Comparison of ENCODE assay signal across 8 cellular contexts in genomic region chr1:46198026-46198826, GRCh38.
A peak's percentile ranks its signal among the peaks of the same experiment; 100 is the strongest.
DNase-seq lines count a peak whose midpoint lies in the region; ATAC-seq lines count a peak whose summit lies in the region.

Gene POMGNT1 (minus strand): TSS chr1:46198434. CDS start chr1:46197821, 613 bp downstream.

- peak; percentile 85 for ATAC-seq in HG02763 (IDR thresholded peaks at IDR 0.05; ENCODE audit: unreplicated experiment)
- ATAC-seq in activated CD4-positive, CD25-positive, alpha-beta regulatory T cell treated with anti-CD3 and anti-CD28 coated beads, Interleukin-2, amount 50 U/mL, for 24 hours: peak; percentile 96 to 98

- peak; percentile 72 for DNase-seq in NCI-H82 (lab: John Stamatoyannopoulos, UW)
- no peak for DNase-seq in NCI-H82 treated with DMSO at 0.1 percent for 48 hours (lab: John Stamatoyannopoulos, UW; ENCODE audit: unreplicated experiment)
- peak; percentile 49 for DNase-seq in NCI-H2029 treated with DMSO at 0.1 percent for 48 hours (lab: John Stamatoyannopoulos, UW)
- DNase-seq in cerebellar cortex (ENCODE audit: low spot score): peak; percentile 63
- DNase-seq in kidney tubule cell (ENCODE audit: low spot score): peak; percentile 84
- peak; percentile 33 to 70 (median 60) for DNase-seq in stimulated activated CD4-positive, alpha-beta T cell treated with anti-CD3 and anti-CD28 coated beads, Interleukin-1b, Interleukin-23, amount 100 ng/mL, for 24 hours (ENCODE audit: low read depth in 4 of 4, low spot score in 1 of 4)
